In genomic region chr3:129104498-129105079, GRCh38 we compare ENCODE assay signal across 29 cellular contexts. TPM values are rescaled to one million over a fixed set of nuclear protein-coding genes. Genes with fewer than 3 reads are reported as not detected.
DNase-seq lines count a peak whose midpoint lies in the region; ATAC-seq and TF ChIP-seq lines count a peak whose summit lies in the region.
"Had no signal": no experiment of that assay in that cellular context is flagged by ENCODE, and none has a peak within 500 bp of the region (broad histone marks: within the 10 kb centered on the region; RNA-seq: fewer than 3 reads in every experiment).

No MANE protein-coding gene starts in this region.

- no peaks in the 10 kb centered on the region for H3K27me3 ChIP-seq in thyroid gland

- no peak overlapping the region for H3K4me3 Mint-ChIP-seq in stimulated activated naive CD8-positive, alpha-beta T cell treated with anti-CD3 and anti-CD28 coated beads, Interleukin-15, Interleukin-2, amounts not matched to agents 100 ng/mL and 50 ng/mL, for 24 hours
- no peak overlapping the region for H3K4me3 Mint-ChIP-seq in activated naive CD8-positive, alpha-beta T cell treated with anti-CD3 and anti-CD28 coated beads for 36 hours
- H3K4me3 Mint-ChIP-seq: activated CD8-positive, alpha-beta memory T cell treated with anti-CD3 and anti-CD28 coated beads, Interleukin-2, amount 10 ng/mL, durations not matched to agents 7 days and 5 days had no signal

- peaks cover 14 to 50% of the 10 kb centered on the region in 2 donors for H3K4me1 ChIP-seq in thyroid gland

- no peaks in the 10 kb centered on the region for H3K9me3 Mint-ChIP-seq in stimulated activated naive CD8-positive, alpha-beta T cell treated with anti-CD3 and anti-CD28 coated beads, Interleukin-15, Interleukin-2, amounts not matched to agents 100 ng/mL and 50 ng/mL, for 24 hours
- H3K9me3 Mint-ChIP-seq in activated naive CD8-positive, alpha-beta T cell treated with anti-CD3 and anti-CD28 coated beads for 36 hours: no peaks in the 10 kb centered on the region

- peak overlapping the region; percentile 64 for H3K27ac Mint-ChIP-seq in stimulated activated naive CD8-positive, alpha-beta T cell treated with anti-CD3 and anti-CD28 coated beads, Interleukin-15, Interleukin-2, amounts not matched to agents 100 ng/mL and 50 ng/mL, for 24 hours
- H3K27ac Mint-ChIP-seq in activated naive CD8-positive, alpha-beta T cell treated with anti-CD3 and anti-CD28 coated beads for 36 hours: peak overlapping the region; percentile 85

- no peak overlapping the region for H3K4me3 ChIP-seq in thyroid gland (replicated peaks in 1 of 3)

- peak overlapping the region in 2 of 3 donors; percentile 38 to 54 for H3K27ac ChIP-seq in thyroid gland
- H3K27ac ChIP-seq: 22Rv1 had no signal

- ATAC-seq in stimulated activated naive CD8-positive, alpha-beta T cell treated with anti-CD3 and anti-CD28 coated beads, Interleukin-15, Interleukin-2, amounts not matched to agents 100 U/mL and 50 U/mL, for 24 hours: no peak
- ATAC-seq in HG03571 (IDR thresholded peaks at IDR 0.05; ENCODE audit: unreplicated experiment): no peak
- ATAC-seq: activated CD8-positive, alpha-beta memory T cell treated with anti-CD3 and anti-CD28 coated beads, Interleukin-2, amount 10 ng/mL, durations not matched to agents 7 days and 5 days; left lobe of liver had no signal

- no peaks in the 10 kb centered on the region for H3K36me3 ChIP-seq in thyroid gland

- no peaks in the 10 kb centered on the region for H3K9me3 ChIP-seq in thyroid gland

- TF ChIP-seq CTCF in thyroid gland (IDR thresholded peaks at IDR 0.05): no peak

- no peaks in the 10 kb centered on the region for H3K27me3 Mint-ChIP-seq in stimulated activated naive CD8-positive, alpha-beta T cell treated with anti-CD3 and anti-CD28 coated beads, Interleukin-15, Interleukin-2, amounts not matched to agents 100 ng/mL and 50 ng/mL, for 24 hours
- no peaks in the 10 kb centered on the region for H3K27me3 Mint-ChIP-seq in activated naive CD8-positive, alpha-beta T cell treated with anti-CD3 and anti-CD28 coated beads for 36 hours
- H3K27me3 Mint-ChIP-seq: activated CD8-positive, alpha-beta memory T cell treated with anti-CD3 and anti-CD28 coated beads, Interleukin-2, amount 10 ng/mL, durations not matched to agents 7 days and 5 days had no signal

- peaks cover 71% of the 10 kb centered on the region for H3K4me1 Mint-ChIP-seq in stimulated activated naive CD8-positive, alpha-beta T cell treated with anti-CD3 and anti-CD28 coated beads, Interleukin-15, Interleukin-2, amounts not matched to agents 100 ng/mL and 50 ng/mL, for 24 hours (ENCODE audit: low read depth)
- H3K4me1 Mint-ChIP-seq in activated naive CD8-positive, alpha-beta T cell treated with anti-CD3 and anti-CD28 coated beads for 36 hours: peaks cover 74% of the 10 kb centered on the region

- TF ChIP-seq POLR2A in thyroid gland (IDR thresholded peaks at IDR 0.05): no peak

- DNase-seq in NCI-H82 (lab: John Stamatoyannopoulos, UW) (peak; percentile 68), NCI-H82 treated with DMSO at 0.1 percent for 48 hours (lab: John Stamatoyannopoulos, UW; ENCODE audit: unreplicated experiment) (no peak), thyroid gland (no peak), germinal center (ENCODE audit: low spot score) (no peak)
- DNase-seq in stimulated activated naive CD8-positive, alpha-beta T cell treated with anti-CD3 and anti-CD28 coated beads, Interleukin-15, Interleukin-2, amounts not matched to agents 100 U/mL and 50 U/mL, for 24 hours: no peak
- no peak for DNase-seq in activated naive CD8-positive, alpha-beta T cell treated with anti-CD3 and anti-CD28 coated beads for 36 hours
- DNase-seq: activated CD8-positive, alpha-beta memory T cell treated with anti-CD3 and anti-CD28 coated beads, Interleukin-2, amount 10 ng/mL, durations not matched to agents 7 days and 5 days; activated effector memory CD4-positive, alpha-beta T cell treated with Interleukin-2 at 50 U/mL for 16 hours; effector CD8-positive, alpha-beta T cell; erythroblast; foreskin fibroblast; Karpas-422; MV-4-11; NCI-H1694; NCI-H2171 treated with DMSO at 0.1 percent for 48 hours; NCI-H524 treated with DMSO at 0.1 percent for 48 hours; stimulated activated CD8-positive, alpha-beta memory T cell treated with anti-CD3 and anti-CD28 coated beads, Interleukin-4, amount 100 ng/mL, for 48 hours; substantia nigra had no signal

- H3K36me3 Mint-ChIP-seq in stimulated activated naive CD8-positive, alpha-beta T cell treated with anti-CD3 and anti-CD28 coated beads, Interleukin-15, Interleukin-2, amounts not matched to agents 100 ng/mL and 50 ng/mL, for 24 hours (ENCODE audit: low read depth): peaks cover 41% of the 10 kb centered on the region
- H3K36me3 Mint-ChIP-seq in activated naive CD8-positive, alpha-beta T cell treated with anti-CD3 and anti-CD28 coated beads for 36 hours: peaks cover 53% of the 10 kb centered on the region

- WGBS in thyroid gland, 2 donors: 79 to 90% methylated on average over 6 of the region's 6 CpGs

- intact Hi-C loops in thyroid gland (cut with DNase I): no loop called here

RNA-seq across cellular contexts. Expression of gene RAB43, which starts 17.0 kb away (rescaled TPM):
- total RNA-seq in activated naive CD8-positive, alpha-beta T cell treated with anti-CD3 and anti-CD28 coated beads for 36 hours: 10 to 100 TPM; 36.9 to 38.8 TPM
- 10 to 100 TPM; 22.8 to 34.4 (median 26.1) TPM for total RNA-seq in thyroid gland

RNA-seq across cellular contexts. Expression of gene GP9, which starts 44.0 kb away (rescaled TPM):
- total RNA-seq in activated naive CD8-positive, alpha-beta T cell treated with anti-CD3 and anti-CD28 coated beads for 36 hours: not detected
- not detected for total RNA-seq in thyroid gland
- total RNA-seq: activated CD8-positive, alpha-beta memory T cell treated with anti-CD3 and anti-CD28 coated beads, Interleukin-2, amount 10 ng/mL, durations not matched to agents 7 days and 5 days; bronchial epithelial cell; G401; mesenteric fat pad; osteoblast; RPMI7951; skeletal muscle tissue; ureter had no signal

RNA-seq across cellular contexts. Expression of gene ISY1, which starts 56.3 kb away (rescaled TPM):
- total RNA-seq in activated naive CD8-positive, alpha-beta T cell treated with anti-CD3 and anti-CD28 coated beads for 36 hours: 10 to 100 TPM; 77.7 to 80.1 TPM
- total RNA-seq in thyroid gland: 10 to 100 TPM; 15.8 to 31.8 (median 20.2) TPM
